Comparison of ENCODE assay signal across 8 cellular contexts in the genomic region with DNA sequence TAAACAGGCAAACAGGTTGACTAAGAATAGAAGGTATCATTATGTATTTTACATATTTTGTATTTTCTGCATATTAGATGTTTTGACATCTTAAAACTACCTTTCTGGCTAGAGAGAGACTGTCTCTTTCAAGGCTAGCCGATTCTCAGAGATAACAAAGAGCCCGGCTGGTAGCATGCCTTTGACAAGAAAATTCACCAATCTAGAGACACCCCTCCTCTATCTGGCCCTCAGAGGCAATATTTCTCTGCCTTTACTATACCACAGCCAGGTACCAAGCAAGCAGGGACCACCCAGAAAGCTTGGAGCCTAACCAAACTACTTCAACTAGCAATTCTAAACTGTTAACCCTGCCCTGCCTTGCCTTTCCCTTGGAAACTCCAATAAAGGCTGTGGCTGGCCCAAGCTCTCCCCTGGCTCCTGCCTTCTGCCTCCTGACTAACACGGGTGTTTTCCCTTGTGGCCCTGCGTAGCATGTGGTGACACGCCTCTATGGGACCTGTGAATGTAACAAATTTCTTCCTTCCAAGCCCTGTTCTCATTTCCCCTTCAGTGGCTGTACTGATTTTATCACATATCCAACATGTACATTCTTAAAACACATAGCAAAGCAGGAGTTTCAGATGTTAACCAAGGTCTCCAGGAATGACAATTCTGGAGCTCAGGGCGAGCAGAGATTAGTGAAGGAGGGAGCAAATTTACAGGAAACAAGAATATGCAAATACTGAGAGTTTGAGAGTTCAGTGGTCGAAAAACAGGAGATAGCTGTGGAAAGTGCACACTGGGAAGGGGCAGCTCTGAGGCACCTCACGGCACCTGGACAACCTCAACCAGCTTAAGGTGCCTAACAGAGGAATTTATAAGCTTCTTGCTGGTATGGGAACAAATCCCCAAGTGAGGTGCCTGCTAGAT.
DNase-seq lines count a peak whose midpoint lies in the region; ATAC-seq and TF ChIP-seq lines count a peak whose summit lies in the region.

No MANE protein-coding gene starts in this region.

- no peaks in the 10 kb centered on the region for H3K27me3 Mint-ChIP-seq in activated T-helper 1 cell treated with anti-CD3 and anti-CD28 coated beads, Interleukin-12 subunit alpha, Interleukin-12 subunit beta, Interleukin-2, Interleukin-4 antibody, amounts not matched to agents 30 ng/mL and 10 ng/mL and 1 ng/mL, durations not matched to agents 14 hours and 24 hours and 36 hours (ENCODE audit: insufficient read depth)
- no peaks in the 10 kb centered on the region for H3K27me3 Mint-ChIP-seq in endodermal cell (ENCODE audit: insufficient read depth)

- H3K27ac Mint-ChIP-seq in activated T-helper 1 cell treated with anti-CD3 and anti-CD28 coated beads, Interleukin-12 subunit alpha, Interleukin-12 subunit beta, Interleukin-2, Interleukin-4 antibody, amounts not matched to agents 30 ng/mL and 10 ng/mL and 1 ng/mL, durations not matched to agents 14 hours and 24 hours and 36 hours, result peak overlapping the region; percentile 42
- no peak overlapping the region for H3K27ac Mint-ChIP-seq in endodermal cell

- H3K4me1 ChIP-seq in endodermal cell (ENCODE audit: control insufficient read depth, insufficient read depth, low read length), result no peaks in the 10 kb centered on the region

- ATAC-seq in GM18873 (IDR thresholded peaks at IDR 0.05; ENCODE audit: low FRiP score, unreplicated experiment), result peak; percentile 55
- peak; percentile 69 for ATAC-seq in HG03558 (IDR thresholded peaks at IDR 0.05; ENCODE audit: extremely low read depth, unreplicated experiment)

- H3K36me3 ChIP-seq in endodermal cell (ENCODE audit: control insufficient read depth, insufficient read depth, low read length), result peaks cover 6% of the 10 kb centered on the region

- peak overlapping the region; percentile 11 for H3K4me3 Mint-ChIP-seq in activated T-helper 1 cell treated with anti-CD3 and anti-CD28 coated beads, Interleukin-12 subunit alpha, Interleukin-12 subunit beta, Interleukin-2, Interleukin-4 antibody, amounts not matched to agents 30 ng/mL and 10 ng/mL and 1 ng/mL, durations not matched to agents 14 hours and 24 hours and 36 hours
- no peak overlapping the region for H3K4me3 Mint-ChIP-seq in endodermal cell

- H3K36me3 Mint-ChIP-seq in activated T-helper 1 cell treated with anti-CD3 and anti-CD28 coated beads, Interleukin-12 subunit alpha, Interleukin-12 subunit beta, Interleukin-2, Interleukin-4 antibody, amounts not matched to agents 30 ng/mL and 10 ng/mL and 1 ng/mL, durations not matched to agents 14 hours and 24 hours and 36 hours (ENCODE audit: low read depth), result peaks cover 1% of the 10 kb centered on the region
- H3K36me3 Mint-ChIP-seq in endodermal cell (ENCODE audit: low read depth), result peaks cover 2% of the 10 kb centered on the region

- no peak for TF ChIP-seq CTCF in endodermal cell (conservative IDR thresholded peaks at IDR 0.05)

- H3K4me1 Mint-ChIP-seq in activated T-helper 1 cell treated with anti-CD3 and anti-CD28 coated beads, Interleukin-12 subunit alpha, Interleukin-12 subunit beta, Interleukin-2, Interleukin-4 antibody, amounts not matched to agents 30 ng/mL and 10 ng/mL and 1 ng/mL, durations not matched to agents 14 hours and 24 hours and 36 hours (ENCODE audit: low read depth), result peaks cover 64% of the 10 kb centered on the region
- H3K4me1 Mint-ChIP-seq in endodermal cell, result peaks cover 2% of the 10 kb centered on the region

- no peak overlapping the region for H3K9ac ChIP-seq in endodermal cell (ENCODE audit: extremely low read depth, low read length, poor library complexity, severe bottlenecking)

- peak; percentile 27 for DNase-seq in activated T-helper 1 cell treated with anti-CD3 and anti-CD28 coated beads, Interleukin-12 subunit alpha, Interleukin-12 subunit beta, Interleukin-2, Interleukin-4 antibody, amounts not matched to agents 30 ng/mL and 10 ng/mL and 1 ng/mL, durations not matched to agents 14 hours and 24 hours and 36 hours (ENCODE audit: low spot score)
- peak; percentile 48 for DNase-seq in stimulated activated CD4-positive, alpha-beta T cell treated with anti-CD3 and anti-CD28 coated beads, Interleukin-12 subunit alpha, Interleukin-12 subunit beta, amount 100 ng/mL, for 4 hours
- DNase-seq in 8988T (no peak), NCI-H1417 (lab: John Stamatoyannopoulos, UW) (no peak), HK-2 (ENCODE audit: unreplicated experiment) (no peak), endodermal cell (no peak)

- 90 to 91% methylated on average over 8 of the region's 8 CpGs for WGBS in endodermal cell (ENCODE audit: insufficient coverage in 1 of 2, insufficient read length in 1 of 2), 2 experiments

- H3K9me3 ChIP-seq in endodermal cell (ENCODE audit: control insufficient read depth, low read length), result peaks cover 12% of the 10 kb centered on the region

- H3K9me3 Mint-ChIP-seq in activated T-helper 1 cell treated with anti-CD3 and anti-CD28 coated beads, Interleukin-12 subunit alpha, Interleukin-12 subunit beta, Interleukin-2, Interleukin-4 antibody, amounts not matched to agents 30 ng/mL and 10 ng/mL and 1 ng/mL, durations not matched to agents 14 hours and 24 hours and 36 hours, result no peaks in the 10 kb centered on the region
- peaks cover 6% of the 10 kb centered on the region for H3K9me3 Mint-ChIP-seq in endodermal cell

- no peak overlapping the region for H3K4me3 ChIP-seq in endodermal cell (ENCODE audit: low read length)

- no peaks in the 10 kb centered on the region for H3K27me3 ChIP-seq in endodermal cell (ENCODE audit: control insufficient read depth, insufficient read depth, low read length, poor library complexity, severe bottlenecking)

- intact Hi-C loops in activated T-helper 1 cell treated with anti-CD3 and anti-CD28 coated beads, Interleukin-12 subunit alpha, Interleukin-12 subunit beta, Interleukin-2, Interleukin-4 antibody, amounts not matched to agents 30 ng/mL and 10 ng/mL and 1 ng/mL, durations not matched to agents 14 hours and 24 hours and 36 hours (cut with micrococcal nuclease), result loop anchor here (1.0 to 5.0 kb wide), 11 partner anchors 15 to 298 kb away; no protein-coding TSS in a partner anchor

- no peak overlapping the region for H3K27ac ChIP-seq in endodermal cell (ENCODE audit: low read depth, low read length)

Comparison
In these comparisons a context has a peak if more than half of its experiments do, and no peak if none do; other contexts are left out.
1. DNase-seq: peak in activated T-helper 1 cell treated with anti-CD3 and anti-CD28 coated beads, Interleukin-12 subunit alpha, Interleukin-12 subunit beta, Interleukin-2, Interleukin-4 antibody, amounts not matched to agents 30 ng/mL and 10 ng/mL and 1 ng/mL, durations not matched to agents 14 hours and 24 hours and 36 hours (single experiment) and stimulated activated CD4-positive, alpha-beta T cell treated with anti-CD3 and anti-CD28 coated beads, Interleukin-12 subunit alpha, Interleukin-12 subunit beta, amount 100 ng/mL, for 4 hours (single experiment); none in 8988T (single experiment), NCI-H1417 (0 of 3), HK-2 (single experiment) and endodermal cell (single experiment).